In the genomic region with DNA sequence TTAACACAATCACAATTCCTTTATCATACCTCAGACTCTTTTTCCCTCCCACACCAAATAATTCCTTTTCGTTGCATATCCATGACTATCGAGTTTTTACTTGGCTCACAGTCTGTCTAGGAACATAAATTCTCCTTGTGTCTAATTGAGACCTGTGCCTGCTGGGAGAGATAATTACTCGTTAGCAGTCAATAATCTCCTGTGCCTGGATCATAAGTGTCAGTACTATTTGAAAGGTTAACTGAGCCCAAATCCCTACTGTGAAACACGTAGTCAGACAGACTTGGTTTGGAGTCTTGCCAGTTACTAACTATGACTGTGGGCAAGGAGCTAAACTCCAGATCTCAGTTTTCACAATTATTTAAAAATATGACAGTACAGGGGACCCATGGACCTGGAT, we compare ENCODE assay signal across 25 cellular contexts.
"Had no signal": no experiment of that assay in that cellular context is flagged by ENCODE, and none has a peak within 500 bp of the region (broad histone marks: within the 10 kb centered on the region; RNA-seq: fewer than 3 reads in every experiment).

No MANE protein-coding gene starts in this region.

- H3K27ac Mint-ChIP-seq: activated B cell treated with CpG ODN at 0.5 μM for 24 hours; activated CD4-positive, alpha-beta T cell treated with anti-CD3 and anti-CD28 coated beads, Interleukin-2, amount 10 ng/mL, durations not matched to agents 24 days and 14 days; activated CD8-positive, alpha-beta memory T cell treated with anti-CD3 and anti-CD28 coated beads, Interleukin-2, amount 10 ng/mL, durations not matched to agents 7 days and 5 days; activated naive CD4-positive, alpha-beta T cell treated with anti-CD3 and anti-CD28 coated beads, Interleukin-2, amount 50 U/mL, for 24 hours; T-cell had no signal

- H3K36me3 ChIP-seq: breast epithelium, colonic mucosa, MG63 had no signal

- H3K27ac ChIP-seq: breast epithelium, colonic mucosa, SK-N-MC had no signal

- H3K9me3 Mint-ChIP-seq: activated B cell treated with CpG ODN at 0.5 μM for 24 hours; activated naive CD4-positive, alpha-beta T cell treated with anti-CD3 and anti-CD28 coated beads, Interleukin-2, amount 50 U/mL, for 24 hours; T-cell had no signal

- H3K4me3 ChIP-seq: breast epithelium, colonic mucosa, MG63, SK-N-MC had no signal

- H3K4me1 ChIP-seq: breast epithelium, colonic mucosa had no signal

- DNase-seq: activated B cell treated with CpG ODN at 0.5 μM for 24 hours; activated CD4-positive, alpha-beta T cell treated with anti-CD3 and anti-CD28 coated beads for 1 hour; activated CD4-positive, alpha-beta T cell treated with anti-CD3 and anti-CD28 coated beads, Interleukin-2, amount 10 ng/mL, durations not matched to agents 24 days and 14 days; activated CD4-positive, alpha-beta T cell treated with anti-CD3 and anti-CD28 coated beads, Interleukin-2, amount 50 U/mL, for 48 hours; activated CD8-positive, alpha-beta memory T cell treated with anti-CD3 and anti-CD28 coated beads, Interleukin-2, amount 10 ng/mL, durations not matched to agents 7 days and 5 days; activated effector memory CD4-positive, alpha-beta T cell treated with Interleukin-2 at 50 U/mL for 16 hours; activated naive CD4-positive, alpha-beta T cell; aorta; caudate nucleus; colonic mucosa; MG63; MV-4-11; NCI-H1105; NCI-H1436; NCI-H187 treated with DMSO at 0.1 percent for 48 hours; NCI-H2081 treated with DMSO at 0.1 percent for 48 hours; NCI-H345; NCI-H510A; NCI-H526 treated with DMSO at 0.1 percent for 48 hours; T-cell; T-helper 2 cell; T1000 had no signal

- H3K36me3 Mint-ChIP-seq: activated naive CD4-positive, alpha-beta T cell treated with anti-CD3 and anti-CD28 coated beads, Interleukin-2, amount 50 U/mL, for 24 hours; T-cell had no signal

- ATAC-seq: activated CD8-positive, alpha-beta memory T cell treated with anti-CD3 and anti-CD28 coated beads, Interleukin-2, amount 10 ng/mL, durations not matched to agents 7 days and 5 days; T-cell had no signal

- H3K4me3 Mint-ChIP-seq: activated B cell treated with CpG ODN at 0.5 μM for 24 hours; activated CD4-positive, alpha-beta T cell treated with anti-CD3 and anti-CD28 coated beads, Interleukin-2, amount 10 ng/mL, durations not matched to agents 24 days and 14 days; activated CD8-positive, alpha-beta memory T cell treated with anti-CD3 and anti-CD28 coated beads, Interleukin-2, amount 10 ng/mL, durations not matched to agents 7 days and 5 days; activated naive CD4-positive, alpha-beta T cell treated with anti-CD3 and anti-CD28 coated beads, Interleukin-2, amount 50 U/mL, for 24 hours; T-cell had no signal

- H3K9me3 ChIP-seq: breast epithelium, colonic mucosa had no signal

- H3K27me3 ChIP-seq: MG63 had no signal
